1 cellular context compared by ENCODE assay signal in the genomic region with DNA sequence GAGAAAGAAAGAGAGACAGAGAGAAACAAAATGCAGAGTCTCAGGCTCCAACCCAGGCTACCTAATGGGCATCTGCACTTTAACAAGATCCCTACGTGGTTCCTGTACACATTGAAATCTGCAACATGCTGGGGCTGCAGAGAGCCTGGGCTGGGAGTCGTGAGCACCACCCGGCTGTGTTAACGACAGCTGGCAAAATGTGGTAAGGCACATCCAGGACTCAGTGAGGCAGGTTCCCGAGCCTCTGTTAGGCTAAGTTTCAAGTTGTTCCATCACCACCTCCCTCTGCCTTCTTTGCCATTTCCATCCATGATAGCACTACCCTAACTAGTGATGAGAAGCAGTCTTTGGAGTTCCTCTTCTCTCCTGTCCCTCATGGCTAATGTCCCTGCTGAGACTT.
TF ChIP-seq lines count a peak whose summit lies in the region.

No MANE protein-coding gene starts in this region.

TF ChIP-seq in GM23338, 12 proteins besides CTCF, POLR2A, EP300 and RAD21 (continued from another document):
- TF ChIP-seq ZNF462 (CRISPR knock-in tag; IDR thresholded peaks at IDR 0.05) (no peak), NANOG (IDR thresholded peaks at IDR 0.05; ENCODE audit: borderline replicate concordance) (no peak), CREB1 (CRISPR knock-in tag; IDR thresholded peaks at IDR 0.05; ENCODE audit: low read depth) (no peak), EZH2 (IDR thresholded peaks at IDR 0.05; ENCODE audit: low read depth, unreplicated experiment) (no peak)
- TF ChIP-seq, protein P1, sequence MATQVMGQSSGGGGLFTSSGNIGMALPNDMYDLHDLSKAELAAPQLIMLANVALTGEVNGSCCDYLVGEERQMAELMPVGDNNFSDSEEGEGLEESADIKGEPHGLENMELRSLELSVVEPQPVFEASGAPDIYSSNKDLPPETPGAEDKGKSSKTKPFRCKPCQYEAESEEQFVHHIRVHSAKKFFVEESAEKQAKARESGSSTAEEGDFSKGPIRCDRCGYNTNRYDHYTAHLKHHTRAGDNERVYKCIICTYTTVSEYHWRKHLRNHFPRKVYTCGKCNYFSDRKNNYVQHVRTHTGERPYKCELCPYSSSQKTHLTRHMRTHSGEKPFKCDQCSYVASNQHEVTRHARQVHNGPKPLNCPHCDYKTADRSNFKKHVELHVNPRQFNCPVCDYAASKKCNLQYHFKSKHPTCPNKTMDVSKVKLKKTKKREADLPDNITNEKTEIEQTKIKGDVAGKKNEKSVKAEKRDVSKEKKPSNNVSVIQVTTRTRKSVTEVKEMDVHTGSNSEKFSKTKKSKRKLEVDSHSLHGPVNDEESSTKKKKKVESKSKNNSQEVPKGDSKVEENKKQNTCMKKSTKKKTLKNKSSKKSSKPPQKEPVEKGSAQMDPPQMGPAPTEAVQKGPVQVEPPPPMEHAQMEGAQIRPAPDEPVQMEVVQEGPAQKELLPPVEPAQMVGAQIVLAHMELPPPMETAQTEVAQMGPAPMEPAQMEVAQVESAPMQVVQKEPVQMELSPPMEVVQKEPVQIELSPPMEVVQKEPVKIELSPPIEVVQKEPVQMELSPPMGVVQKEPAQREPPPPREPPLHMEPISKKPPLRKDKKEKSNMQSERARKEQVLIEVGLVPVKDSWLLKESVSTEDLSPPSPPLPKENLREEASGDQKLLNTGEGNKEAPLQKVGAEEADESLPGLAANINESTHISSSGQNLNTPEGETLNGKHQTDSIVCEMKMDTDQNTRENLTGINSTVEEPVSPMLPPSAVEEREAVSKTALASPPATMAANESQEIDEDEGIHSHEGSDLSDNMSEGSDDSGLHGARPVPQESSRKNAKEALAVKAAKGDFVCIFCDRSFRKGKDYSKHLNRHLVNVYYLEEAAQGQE (IDR thresholded peaks at IDR 0.05; ENCODE audit: unreplicated experiment), result no peak
TF ChIP-seq in GM23338: peak in this region for 0.
